8 cellular contexts compared by ENCODE assay signal in genomic region chr6:136816716-136817115, GRCh38. TPM values are rescaled to one million over a fixed set of nuclear protein-coding genes. Genes with fewer than 3 reads are reported as not detected.
"Had no signal": no experiment of that assay in that cellular context is flagged by ENCODE, and none has a peak within 500 bp of the region (broad histone marks: within the 10 kb centered on the region; RNA-seq: fewer than 3 reads in every experiment).

No MANE protein-coding gene starts in this region.

- H3K9me3 Mint-ChIP-seq: HFFc6 had no signal

- ATAC-seq: HCT116, HepG2 had no signal

- H3K4me3 Mint-ChIP-seq: HFFc6, IgD-negative memory B cell had no signal

- H3K4me3 ChIP-seq: GM23248, HAP-1 had no signal

- H3K27me3 Mint-ChIP-seq: IgD-negative memory B cell had no signal

- H3K27ac Mint-ChIP-seq: HFFc6, IgD-negative memory B cell had no signal

- H3K27ac ChIP-seq: GM23248, HL-60 had no signal

- H3K9ac ChIP-seq: GM23248 had no signal

- H3K36me3 ChIP-seq: HAP-1 had no signal

- DNase-seq: GM23248, HFFc6, KBM-7 had no signal

- H2AFZ ChIP-seq: GM23248 had no signal

RNA-seq across cellular contexts. Expression of gene MAP3K5, which starts 24.4 kb away (rescaled TPM):
- total RNA-seq: HepG2 had no signal
- polyA plus RNA-seq: HepG2 had no signal
